In genomic region chr11:26649884-26650283, GRCh38 we compare ENCODE assay signal across 8 cellular contexts.
A peak's percentile ranks its signal among the peaks of the same experiment; 100 is the strongest.
DNase-seq lines count a peak whose midpoint lies in the region; ATAC-seq, FAIRE-seq and TF ChIP-seq lines count a peak whose summit lies in the region.

No MANE protein-coding gene starts in this region.

- ATAC-seq in right lobe of liver: peak; percentile 89 to 93 (median 91)

- TF ChIP-seq CTCF in OCI-LY7 (conservative IDR thresholded peaks at IDR 0.05; ENCODE audit: low read length) (peak; percentile 88), choroid plexus epithelial cell (conservative IDR thresholded peaks at IDR 0.05; ENCODE audit: low read depth, low read length) (peak; percentile 80), right lobe of liver (IDR thresholded peaks at IDR 0.05) (peak; percentile 52 to 83 (median 70)), vagina (IDR thresholded peaks at IDR 0.05) (peak; percentile 24 to 31 (median 29))

- POLR2A ChIA-PET in OCI-LY7 (lab: Charles Lee): no interaction called here

- WGBS in right lobe of liver (ENCODE audit: insufficient coverage, low coverage, low lambda C conversion rate, missing lambda C conversion rate): 40% methylated on average over 8 of the region's 8 CpGs

- H3K79me2 ChIP-seq in OCI-LY7 (ENCODE audit: insufficient read depth, low read depth, low read length): no peaks in the 10 kb centered on the region

- DNase-seq in stimulated activated CD4-positive, alpha-beta T cell treated with anti-CD3 and anti-CD28 coated beads, Interleukin-1b, Interleukin-23, amount 100 ng/mL, for 48 hours: peak; percentile 3
- DNase-seq in stimulated activated CD4-positive, alpha-beta T cell treated with anti-CD3 and anti-CD28 coated beads, Interleukin-12 subunit alpha, Interleukin-12 subunit beta, amount 100 ng/mL, for 4 hours: no peak
- peak; percentile 3 for DNase-seq in H54 (ENCODE audit: insufficient read length, low spot score)
- peak; percentile 65 for DNase-seq in Jurkat, Clone E6-1 (ENCODE audit: low read depth, low spot score)
- peak; percentile 60 for DNase-seq in OCI-LY7 (ENCODE audit: low spot score)
- DNase-seq in choroid plexus epithelial cell (ENCODE audit: low read depth): peak; percentile 87
- peak in 2 of 3 donors; percentile 20 to 67 for DNase-seq in right lobe of liver
- no peak for DNase-seq in vagina (ENCODE audit: extremely low spot score in 2 of 2)

- no peak overlapping the region for H3K27ac ChIP-seq in OCI-LY7 (ENCODE audit: low read depth, low read length, poor library complexity, severe bottlenecking)
- no peak overlapping the region for H3K27ac ChIP-seq in right lobe of liver
- H3K27ac ChIP-seq in vagina: no peak overlapping the region

- H3K36me3 ChIP-seq in OCI-LY7 (ENCODE audit: insufficient read depth, low read length) (no peaks in the 10 kb centered on the region), right lobe of liver (no peaks in the 10 kb centered on the region), vagina (no peaks in the 10 kb centered on the region)

- no peaks in the 10 kb centered on the region for H3K9me2 ChIP-seq in OCI-LY7 (ENCODE audit: insufficient read depth, low read length)

- H3K27me3 ChIP-seq in right lobe of liver (no peaks in the 10 kb centered on the region), vagina (no peaks in the 10 kb centered on the region)

- no TSS peak for BruUV-seq in OCI-LY7 (replicated peaks; lab: Mats Ljungman, UMichigan)

- H3K9me3 ChIP-seq in OCI-LY7 (ENCODE audit: low read length) (no peaks in the 10 kb centered on the region), right lobe of liver (no peaks in the 10 kb centered on the region), vagina (no peaks in the 10 kb centered on the region)

- intact Hi-C loops in OCI-LY7 (cut with micrococcal nuclease; ENCODE audit: unreplicated experiment) (loop anchor here (1.0 to 5.0 kb wide), 3 partner anchors 128 to 363 kb away; no protein-coding TSS in a partner anchor), right lobe of liver (cut with DNase I) (no loop called here), vagina (cut with DNase I) (no loop called here)

- CTCF ChIA-PET in OCI-LY7 (lab: Charles Lee; ENCODE audit: unreplicated experiment): no interaction called here

- H2AFZ ChIP-seq in OCI-LY7 (ENCODE audit: low read length): no peak overlapping the region

- no peaks in the 10 kb centered on the region for H4K20me1 ChIP-seq in OCI-LY7 (ENCODE audit: insufficient read depth, low read length)

- H3K4me1 ChIP-seq in OCI-LY7 (ENCODE audit: insufficient read depth, low read length, poor library complexity, severe bottlenecking): no peaks in the 10 kb centered on the region
- H3K4me1 ChIP-seq in right lobe of liver: no peaks in the 10 kb centered on the region
- H3K4me1 ChIP-seq in vagina: no peaks in the 10 kb centered on the region

- no peak overlapping the region for H3K4me3 ChIP-seq in Jurkat, Clone E6-1 (ENCODE audit: low read length)
- H3K4me3 ChIP-seq in OCI-LY7 (ENCODE audit: low read depth, low read length, poor library complexity, severe bottlenecking) (no peak overlapping the region), choroid plexus epithelial cell (ENCODE audit: low read depth, low read length) (no peak overlapping the region), right lobe of liver (no peak overlapping the region), vagina (no peak overlapping the region)

- TF ChIP-seq POLR2A in H54 (IDR thresholded peaks at IDR 0.05; ENCODE audit: low read depth, low read length) (no peak), right lobe of liver (IDR thresholded peaks at IDR 0.05) (no peak), vagina (IDR thresholded peaks at IDR 0.05) (no peak)

- H3K4me2 ChIP-seq in OCI-LY7 (ENCODE audit: low read length): no peak overlapping the region

- peak; percentile 67 for FAIRE-seq in H54 (lab: Jason Lieb, UNC)

Comparison
In these comparisons a context has a peak if more than half of its experiments do, and no peak if none do; other contexts are left out.
1. DNase-seq: peak in stimulated activated CD4-positive, alpha-beta T cell treated with anti-CD3 and anti-CD28 coated beads, Interleukin-1b, Interleukin-23, amount 100 ng/mL, for 48 hours (single experiment), H54 (single experiment), Jurkat, Clone E6-1 (single experiment), OCI-LY7 (single experiment), choroid plexus epithelial cell (single experiment) and right lobe of liver (2 of 3); none in stimulated activated CD4-positive, alpha-beta T cell treated with anti-CD3 and anti-CD28 coated beads, Interleukin-12 subunit alpha, Interleukin-12 subunit beta, amount 100 ng/mL, for 4 hours (single experiment) and vagina (0 of 2).
2. CTCF ChIP-seq: peak in every context shown above with its lines; median percentile 88 in OCI-LY7; 80 in choroid plexus epithelial cell; 70 in right lobe of liver; 29 in vagina.